8 cellular contexts compared by ENCODE assay signal in genomic region chr17:81733507-81734404, GRCh38. TPM values are rescaled to one million over a fixed set of nuclear protein-coding genes. Genes with fewer than 3 reads are reported as not detected.
DNase-seq lines count a peak whose midpoint lies in the region; ATAC-seq, FAIRE-seq and TF ChIP-seq lines count a peak whose summit lies in the region.

No MANE protein-coding gene starts in this region.

- H3K9me3 ChIP-seq in HCT116 (ENCODE audit: control insufficient read depth in 1 of 2, insufficient read depth in 1 of 2, low read depth in 1 of 2, low read length in 2 of 2) (no peaks in the 10 kb centered on the region), HepG2 (ENCODE audit: low read length) (no peaks in the 10 kb centered on the region)

- TF ChIP-seq EP300 in HepG2 (IDR thresholded peaks at IDR 0.05; ENCODE audit: low read depth in 2 of 2, low read length in 2 of 2) (no peak), HepG2 (CRISPR knock-in tag; IDR thresholded peaks at IDR 0.05; ENCODE audit: borderline replicate concordance) (no peak)

- peak; percentile 87 for ATAC-seq in HCT116
- ATAC-seq in HepG2: peak; percentile 87
- ATAC-seq in GM18873 (IDR thresholded peaks at IDR 0.05; ENCODE audit: low FRiP score, unreplicated experiment): no peak

- H3K9ac ChIP-seq in HCT116 (ENCODE audit: low read length): no peak overlapping the region
- no peak overlapping the region for H3K9ac ChIP-seq in HepG2 (ENCODE audit: insufficient read depth, low read depth, low read length)

- RAD21 ChIA-PET in HCT116 (lab: Charles Lee; ENCODE audit: low non-redundant PET in 1 of 2, low total read pairs in 2 of 2, uncharacterized antibody in 2 of 2, unreplicated experiment in 2 of 2): no interaction called here

- no peaks in the 10 kb centered on the region for H3K9me2 ChIP-seq in HCT116 (ENCODE audit: insufficient read depth)

- in situ Hi-C loops in HepG2 (cut with HindIII; ENCODE audit: extremely low pct_ligation_motif_present, low pct_unique_long_range_greater_than_20kb): no loop called here

- POLR2A ChIA-PET in HCT116 (lab: Charles Lee) (no interaction called here), HepG2 (lab: Yijun Ruan, JAX) (interaction anchor here (0.9 to 1.1 kb wide), 2 partner anchors 132 to 136 kb away, joined by 3 read pairs; no protein-coding TSS in a partner anchor)

- FAIRE-seq in HepG2 (lab: Jason Lieb, UNC): peak; percentile 88

- no peak overlapping the region for H2AFZ ChIP-seq in HCT116 (ENCODE audit: low read depth, low read length, poor library complexity, severe bottlenecking)
- H2AFZ ChIP-seq in HepG2 (ENCODE audit: low read length): no peak overlapping the region

- BruUV-seq in HCT116 (replicated peaks; lab: Mats Ljungman, UMichigan): no TSS peak
- no TSS peak for BruUV-seq in HepG2 (replicated peaks; lab: Mats Ljungman, UMichigan)

- WGBS in HepG2 (ENCODE audit: low lambda C conversion rate): 14% methylated on average over 24 of the region's 32 CpGs

- H4K20me1 ChIP-seq in HCT116 (ENCODE audit: insufficient read depth) (no peaks in the 10 kb centered on the region), HepG2 (ENCODE audit: insufficient read depth, low read length) (no peaks in the 10 kb centered on the region)

- H3K27me3 ChIP-seq in HCT116 (ENCODE audit: insufficient read depth, low read length): no peaks in the 10 kb centered on the region
- H3K27me3 ChIP-seq in HepG2 (ENCODE audit: control insufficient read depth in 1 of 2, insufficient read depth in 2 of 2, low read length in 2 of 2): peaks cover 9 to 53% of the 10 kb centered on the region in 2 experiments

- TF ChIP-seq POLR2A in HCT116 (IDR thresholded peaks at IDR 0.05; ENCODE audit: borderline replicate concordance, extremely low read depth, insufficient read depth, insufficient read length) (no peak), HepG2 (IDR thresholded peaks at IDR 0.05; ENCODE audit: insufficient read depth in 1 of 2, low read depth in 2 of 2, low read length in 2 of 2) (no peak)

- TF ChIP-seq CTCF in HCT116 (IDR thresholded peaks at IDR 0.05 in 2 of 3, conservative IDR thresholded peaks at IDR 0.05 in 1 of 3; ENCODE audit: borderline replicate concordance in 1 of 3, insufficient read depth in 1 of 3, low read depth in 2 of 3, low read length in 2 of 3) (peak; percentile 91 to 98 (median 98)), choroid plexus epithelial cell (conservative IDR thresholded peaks at IDR 0.05; ENCODE audit: low read depth, low read length) (peak; percentile 85), HepG2 (CRISPR knock-in tag; IDR thresholded peaks at IDR 0.05) (peak; percentile 100)

- H3K27ac ChIP-seq in HCT116 (ENCODE audit: low read depth, low read length) (peak overlapping the region; percentile 5; the same call in 1 of the 2 replicates), HepG2 (ENCODE audit: extremely low read length, insufficient read depth, low read length) (no peak overlapping the region)

- CTCF ChIA-PET in HCT116 (lab: Charles Lee): interaction anchor here (1.5 to 1.6 kb wide), 2 partner anchors 75 to 289 kb away, joined by 3 to 6 read pairs; partner anchors contain the start of genes CENPX and LRRC45
- CTCF ChIA-PET in HepG2 (lab: Yijun Ruan, JAX; ENCODE audit: low intra/inter-chr PET ratio, low total read pairs): interaction anchor here (0.8 to 2.2 kb wide), 2 partner anchors 87 to 126 kb away, joined by 3 to 8 read pairs; partner anchors contain the start of gene P4HB

- H3K79me2 ChIP-seq in HCT116 (ENCODE audit: insufficient read depth, low read length): no peaks in the 10 kb centered on the region
- H3K79me2 ChIP-seq in HepG2 (ENCODE audit: insufficient read depth, low read length): no peaks in the 10 kb centered on the region

- H3K36me3 ChIP-seq in HCT116 (ENCODE audit: control insufficient read depth in 1 of 2, insufficient read depth in 2 of 2, low read length in 2 of 2) (no peaks in the 10 kb centered on the region), HepG2 (replicated peaks in 1 of 2; ENCODE audit: control insufficient read depth in 1 of 2, insufficient read depth in 2 of 2, low read length in 2 of 2) (no peaks in the 10 kb centered on the region)

- H3K4me2 ChIP-seq in HCT116 (ENCODE audit: low read length) (peak overlapping the region; percentile 44), HepG2 (ENCODE audit: low read depth, low read length) (no peak overlapping the region)

- intact Hi-C loops in HCT116 (cut with micrococcal nuclease) (loop anchor here (1.0 kb wide), 1 partner anchor 134 kb away; no protein-coding TSS in a partner anchor), HepG2 (cut with micrococcal nuclease; ENCODE audit: unreplicated experiment) (no loop called here)

- H3K4me3 ChIP-seq in HCT116 (replicated peaks in 1 of 2; ENCODE audit: low read depth in 1 of 2, low read length in 2 of 2) (no peak overlapping the region), choroid plexus epithelial cell (ENCODE audit: low read depth, low read length) (no peak overlapping the region), HepG2 (replicated peaks in 1 of 3; ENCODE audit: insufficient read depth in 1 of 3, low read depth in 2 of 3, low read length in 3 of 3) (no peak overlapping the region)

- peak in 12 of 14 donors; percentile 32 to 83 (median 56) for DNase-seq in C1 segment of cervical spinal cord (lab: John Stamatoyannopoulos, UW)
- peak; percentile 62 for DNase-seq in HCT116 (ENCODE audit: low read depth, low spot score)
- DNase-seq in NCI-H510A treated with DMSO at 0.1 percent for 48 hours (lab: John Stamatoyannopoulos, UW): peak; percentile 69
- DNase-seq in activated CD4-positive, alpha-beta T cell treated with anti-CD3 and anti-CD28 coated beads for 24 hours (ENCODE audit: low read depth in 2 of 2): peak; percentile 49 to 65
- DNase-seq in choroid plexus epithelial cell (ENCODE audit: low read depth): peak; percentile 71
- DNase-seq in HepG2 (ENCODE audit: low spot score): peak; percentile 65
- peak in 2 of 3 donors; percentile 35 to 54 for DNase-seq in stimulated activated CD4-positive, alpha-beta T cell treated with anti-CD3 and anti-CD28 coated beads, TNF-alpha, amount 100 ng/mL, for 1 hour (ENCODE audit: low read depth in 3 of 3, low spot score in 1 of 3)

- H3K4me1 ChIP-seq in HCT116 (ENCODE audit: control insufficient read depth in 1 of 2, insufficient read depth in 2 of 2, low read length in 2 of 2) (peaks cover 23 to 30% of the 10 kb centered on the region in 2 experiments), HepG2 (ENCODE audit: insufficient read depth, low read length) (peaks cover 41% of the 10 kb centered on the region)

- TF ChIP-seq RAD21 in HCT116 (IDR thresholded peaks at IDR 0.05; ENCODE audit: low read depth) (peak; percentile 99), HepG2 (CRISPR knock-in tag; IDR thresholded peaks at IDR 0.05) (peak; percentile 98)

RNA-seq across cellular contexts. Expression of gene SLC25A10, which starts 21.7 kb away (rescaled TPM):
- total RNA-seq in HCT116 (2021; ENCODE audit: unreplicated experiment) (70.8 TPM), HepG2 (2016; rRNA removed; fragmentation: Illumina TruSeq; extraction: Trizol) (111 and 140 TPM in 2 replicates)
- 52.7 and 57.5 TPM in 2 replicates for polyA plus RNA-seq in HCT116 (2012)
- 76.5 and 89.9 TPM in 2 replicates for total RNA-seq in HepG2 (2016; cell fraction: cytosol; rRNA removed; fragmentation: Illumina TruSeq; extraction: Trizol; ENCODE audit: low read depth)
- total RNA-seq in HepG2 (2016; cell fraction: insoluble cytoplasmic fraction; rRNA removed; fragmentation: Illumina TruSeq; extraction: Trizol): 100 and 147 TPM in 2 replicates
- total RNA-seq in HepG2 (2016; cell fraction: membrane; rRNA removed; fragmentation: Illumina TruSeq; extraction: Trizol): 143 and 165 TPM in 2 replicates
- total RNA-seq in HepG2 (2016; cell fraction: nucleus; rRNA removed; fragmentation: Illumina TruSeq; extraction: Trizol): 53.5 and 61.2 TPM in 2 replicates
- polyA plus RNA-seq in HepG2 (2011; rRNA removed): 46.5 and 59.7 TPM in 2 replicates
- 37.0 and 59.3 TPM in 2 replicates for polyA plus RNA-seq in HepG2 (2011; cell fraction: cytosol; rRNA removed)
- 97.5 and 120 TPM in 2 replicates for polyA plus RNA-seq in HepG2 (2011; cell fraction: nucleus; rRNA removed)
- polyA plus RNA-seq in HepG2 (2012): 28.3 and 32.0 TPM in 2 replicates
- polyA plus RNA-seq in HepG2 (2016; cell fraction: cytosol; fragmentation: Illumina TruSeq; extraction: Trizol; ENCODE audit: low read depth): 77.4 and 92.5 TPM in 2 replicates
- 90.7 and 117 TPM in 2 replicates for polyA plus RNA-seq in HepG2 (2016; cell fraction: insoluble cytoplasmic fraction; fragmentation: Illumina TruSeq; extraction: Trizol; ENCODE audit: low read depth)
- polyA plus RNA-seq in HepG2 (2016; cell fraction: membrane; fragmentation: Illumina TruSeq; extraction: Trizol; ENCODE audit: low read depth): 117 and 123 TPM in 2 replicates
- polyA plus RNA-seq in HepG2 (2016; cell fraction: nucleus; fragmentation: Illumina TruSeq; extraction: Trizol; ENCODE audit: insufficient read depth, low read depth): 106 and 108 TPM in 2 replicates
- 55.9 and 103 TPM in 2 replicates for polyA minus RNA-seq in HepG2 (2011; rRNA and poly(A)+ RNA removed; ENCODE audit: low replicate concordance)
- 23.3 and 25.9 TPM in 2 replicates for polyA minus RNA-seq in HepG2 (2011; cell fraction: cytosol; rRNA and poly(A)+ RNA removed)
- polyA minus RNA-seq in HepG2 (2011; cell fraction: nucleus; rRNA and poly(A)+ RNA removed): 32.0 and 34.5 TPM in 2 replicates

RNA-seq across cellular contexts. Expression of gene MRPL12, which starts 30.6 kb away (rescaled TPM):
- total RNA-seq in HCT116 (2021; ENCODE audit: unreplicated experiment) (260 TPM), HepG2 (2016; rRNA removed; fragmentation: Illumina TruSeq; extraction: Trizol) (39.1 and 72.5 TPM in 2 replicates)
- polyA plus RNA-seq in HCT116 (2012): 178 and 227 TPM in 2 replicates
- total RNA-seq in HepG2 (2016; cell fraction: cytosol; rRNA removed; fragmentation: Illumina TruSeq; extraction: Trizol; ENCODE audit: low read depth): 76.8 and 84.3 TPM in 2 replicates
- 47.2 and 70.7 TPM in 2 replicates for total RNA-seq in HepG2 (2016; cell fraction: insoluble cytoplasmic fraction; rRNA removed; fragmentation: Illumina TruSeq; extraction: Trizol)
- 95.6 and 107 TPM in 2 replicates for total RNA-seq in HepG2 (2016; cell fraction: membrane; rRNA removed; fragmentation: Illumina TruSeq; extraction: Trizol)
- 26.8 and 29.8 TPM in 2 replicates for total RNA-seq in HepG2 (2016; cell fraction: nucleus; rRNA removed; fragmentation: Illumina TruSeq; extraction: Trizol)
- 94.1 and 112 TPM in 2 replicates for polyA plus RNA-seq in HepG2 (2011; rRNA removed)
- 137 and 215 TPM in 2 replicates for polyA plus RNA-seq in HepG2 (2011; cell fraction: cytosol; rRNA removed)
- polyA plus RNA-seq in HepG2 (2011; cell fraction: nucleus; rRNA removed): 94.6 and 96.1 TPM in 2 replicates
- polyA plus RNA-seq in HepG2 (2012): 83.0 and 86.6 TPM in 2 replicates
- 367 and 487 TPM in 2 replicates for polyA plus RNA-seq in HepG2 (2016; cell fraction: cytosol; fragmentation: Illumina TruSeq; extraction: Trizol; ENCODE audit: low read depth)
- 281 and 289 TPM in 2 replicates for polyA plus RNA-seq in HepG2 (2016; cell fraction: insoluble cytoplasmic fraction; fragmentation: Illumina TruSeq; extraction: Trizol; ENCODE audit: low read depth)
- polyA plus RNA-seq in HepG2 (2016; cell fraction: membrane; fragmentation: Illumina TruSeq; extraction: Trizol; ENCODE audit: low read depth): 273 and 345 TPM in 2 replicates
- 148 and 167 TPM in 2 replicates for polyA plus RNA-seq in HepG2 (2016; cell fraction: nucleus; fragmentation: Illumina TruSeq; extraction: Trizol; ENCODE audit: insufficient read depth, low read depth)
- 58.6 and 62.0 TPM in 2 replicates for polyA minus RNA-seq in HepG2 (2011; rRNA and poly(A)+ RNA removed; ENCODE audit: low replicate concordance)
- polyA minus RNA-seq in HepG2 (2011; cell fraction: cytosol; rRNA and poly(A)+ RNA removed): 34.6 and 36.8 TPM in 2 replicates
- 24.0 and 29.4 TPM in 2 replicates for polyA minus RNA-seq in HepG2 (2011; cell fraction: nucleus; rRNA and poly(A)+ RNA removed)

RNA-seq across cellular contexts. Expression of gene HGS, which starts 49.9 kb away (rescaled TPM):
- total RNA-seq in HCT116 (2021; ENCODE audit: unreplicated experiment): 231 TPM
- polyA plus RNA-seq in HCT116 (2012): 235 and 241 TPM in 2 replicates
- 54.1 and 73.3 TPM in 2 replicates for total RNA-seq in HepG2 (2016; rRNA removed; fragmentation: Illumina TruSeq; extraction: Trizol)
- 23.7 and 25.3 TPM in 2 replicates for total RNA-seq in HepG2 (2016; cell fraction: cytosol; rRNA removed; fragmentation: Illumina TruSeq; extraction: Trizol; ENCODE audit: low read depth)
- 46.3 and 75.5 TPM in 2 replicates for total RNA-seq in HepG2 (2016; cell fraction: insoluble cytoplasmic fraction; rRNA removed; fragmentation: Illumina TruSeq; extraction: Trizol)
- total RNA-seq in HepG2 (2016; cell fraction: membrane; rRNA removed; fragmentation: Illumina TruSeq; extraction: Trizol): 26.2 and 27.2 TPM in 2 replicates
- 61.6 and 70.3 TPM in 2 replicates for total RNA-seq in HepG2 (2016; cell fraction: nucleus; rRNA removed; fragmentation: Illumina TruSeq; extraction: Trizol)
- 78.1 and 85.3 TPM in 2 replicates for polyA plus RNA-seq in HepG2 (2011; rRNA removed)
- polyA plus RNA-seq in HepG2 (2011; cell fraction: cytosol; rRNA removed): 23.0 and 37.1 TPM in 2 replicates
- 599 and 842 TPM in 2 replicates for polyA plus RNA-seq in HepG2 (2011; cell fraction: nucleus; rRNA removed)
- polyA plus RNA-seq in HepG2 (2012): 50.3 and 58.5 TPM in 2 replicates
- polyA plus RNA-seq in HepG2 (2016; cell fraction: cytosol; fragmentation: Illumina TruSeq; extraction: Trizol; ENCODE audit: low read depth): 10.3 and 14.6 TPM in 2 replicates
- 49.0 and 65.5 TPM in 2 replicates for polyA plus RNA-seq in HepG2 (2016; cell fraction: insoluble cytoplasmic fraction; fragmentation: Illumina TruSeq; extraction: Trizol; ENCODE audit: low read depth)
- 20.0 and 26.0 TPM in 2 replicates for polyA plus RNA-seq in HepG2 (2016; cell fraction: membrane; fragmentation: Illumina TruSeq; extraction: Trizol; ENCODE audit: low read depth)
- 239 and 240 TPM in 2 replicates for polyA plus RNA-seq in HepG2 (2016; cell fraction: nucleus; fragmentation: Illumina TruSeq; extraction: Trizol; ENCODE audit: insufficient read depth, low read depth)
- polyA minus RNA-seq in HepG2 (2011; rRNA and poly(A)+ RNA removed; ENCODE audit: low replicate concordance): 124 and 132 TPM in 2 replicates
- 22.8 and 27.9 TPM in 2 replicates for polyA minus RNA-seq in HepG2 (2011; cell fraction: cytosol; rRNA and poly(A)+ RNA removed)
- polyA minus RNA-seq in HepG2 (2011; cell fraction: nucleus; rRNA and poly(A)+ RNA removed): 76.9 and 79.1 TPM in 2 replicates

RNA-seq across cellular contexts. Expression of gene ARL16, which starts 50.2 kb away (rescaled TPM):
- total RNA-seq in HCT116 (2021; ENCODE audit: unreplicated experiment) (47.5 TPM), HepG2 (2016; rRNA removed; fragmentation: Illumina TruSeq; extraction: Trizol) (18.8 and 20.8 TPM in 2 replicates)
- polyA plus RNA-seq in HCT116 (2012): 39.0 and 43.1 TPM in 2 replicates
- total RNA-seq in HepG2 (2016; cell fraction: cytosol; rRNA removed; fragmentation: Illumina TruSeq; extraction: Trizol; ENCODE audit: low read depth): 17.5 and 20.2 TPM in 2 replicates
- total RNA-seq in HepG2 (2016; cell fraction: insoluble cytoplasmic fraction; rRNA removed; fragmentation: Illumina TruSeq; extraction: Trizol): 21.5 and 21.9 TPM in 2 replicates
- 24.3 and 26.3 TPM in 2 replicates for total RNA-seq in HepG2 (2016; cell fraction: membrane; rRNA removed; fragmentation: Illumina TruSeq; extraction: Trizol)
- 10.5 and 14.3 TPM in 2 replicates for total RNA-seq in HepG2 (2016; cell fraction: nucleus; rRNA removed; fragmentation: Illumina TruSeq; extraction: Trizol)
- 30.8 and 32.1 TPM in 2 replicates for polyA plus RNA-seq in HepG2 (2011; rRNA removed)
- 30.7 and 36.8 TPM in 2 replicates for polyA plus RNA-seq in HepG2 (2011; cell fraction: cytosol; rRNA removed)
- polyA plus RNA-seq in HepG2 (2011; cell fraction: nucleus; rRNA removed): 21.1 and 26.0 TPM in 2 replicates
- polyA plus RNA-seq in HepG2 (2012): 16.3 and 19.8 TPM in 2 replicates
- 22.8 and 26.9 TPM in 2 replicates for polyA plus RNA-seq in HepG2 (2016; cell fraction: cytosol; fragmentation: Illumina TruSeq; extraction: Trizol; ENCODE audit: low read depth)
- polyA plus RNA-seq in HepG2 (2016; cell fraction: insoluble cytoplasmic fraction; fragmentation: Illumina TruSeq; extraction: Trizol; ENCODE audit: low read depth): 25.4 and 25.5 TPM in 2 replicates
- 24.7 and 30.0 TPM in 2 replicates for polyA plus RNA-seq in HepG2 (2016; cell fraction: membrane; fragmentation: Illumina TruSeq; extraction: Trizol; ENCODE audit: low read depth)
- polyA plus RNA-seq in HepG2 (2016; cell fraction: nucleus; fragmentation: Illumina TruSeq; extraction: Trizol; ENCODE audit: insufficient read depth, low read depth): 41.6 and 53.5 TPM in 2 replicates
- 17.2 and 24.1 TPM in 2 replicates for polyA minus RNA-seq in HepG2 (2011; rRNA and poly(A)+ RNA removed; ENCODE audit: low replicate concordance)
- polyA minus RNA-seq in HepG2 (2011; cell fraction: cytosol; rRNA and poly(A)+ RNA removed): 4.7 and 5.4 TPM in 2 replicates
- 10.7 and 14.5 TPM in 2 replicates for polyA minus RNA-seq in HepG2 (2011; cell fraction: nucleus; rRNA and poly(A)+ RNA removed)
